ENCODE assay signal across 32 cellular contexts in genomic region chr7:43752411-43752810, GRCh38.
"Had no signal": no experiment of that assay in that cellular context is flagged by ENCODE, and none has a peak within 500 bp of the region (broad histone marks: within the 10 kb centered on the region; RNA-seq: fewer than 3 reads in every experiment).

No MANE protein-coding gene starts in this region.

- H3K4me3 ChIP-seq: ascending aorta, breast epithelium, cardiac muscle cell, colonic mucosa, esophagus squamous epithelium, gastroesophageal sphincter, heart right ventricle had no signal

- H3K36me3 Mint-ChIP-seq: activated naive CD4-positive, alpha-beta T cell treated with anti-CD3 and anti-CD28 coated beads, Interleukin-2, amount 10 ng/mL, durations not matched to agents 7 days and 5 days; activated naive CD4-positive, alpha-beta T cell treated with anti-CD3 and anti-CD28 coated beads, Interleukin-2, amount 50 U/mL, for 72 hours; activated naive CD8-positive, alpha-beta T cell treated with anti-CD3 and anti-CD28 coated beads, Interleukin-2, amount 10 ng/mL, durations not matched to agents 7 days and 5 days; brain had no signal

- H3K4me3 Mint-ChIP-seq: activated CD4-positive, alpha-beta T cell treated with anti-CD3 and anti-CD28 coated beads for 36 hours; activated CD4-positive, alpha-beta T cell treated with anti-CD3 and anti-CD28 coated beads, Interleukin-2, amount 10 ng/mL, durations not matched to agents 7 days and 5 days; activated CD8-positive, alpha-beta T cell treated with anti-CD3 and anti-CD28 coated beads for 36 hours; activated naive CD4-positive, alpha-beta T cell treated with anti-CD3 and anti-CD28 coated beads, Interleukin-2, amount 10 ng/mL, durations not matched to agents 7 days and 5 days; activated naive CD8-positive, alpha-beta T cell treated with anti-CD3 and anti-CD28 coated beads, Interleukin-2, amount 10 ng/mL, durations not matched to agents 7 days and 5 days; activated T-cell treated with anti-CD3 and anti-CD28 coated beads, Interleukin-2, amount 50 U/mL, for 24 hours; activated T-cell treated with anti-CD3 and anti-CD28 coated beads, Interleukin-2, amount 50 U/mL, for 72 hours; brain; effector memory CD8-positive, alpha-beta T cell had no signal

- H3K9me3 Mint-ChIP-seq: activated CD8-positive, alpha-beta T cell treated with anti-CD3 and anti-CD28 coated beads for 36 hours; activated naive CD4-positive, alpha-beta T cell treated with anti-CD3 and anti-CD28 coated beads, Interleukin-2, amount 10 ng/mL, durations not matched to agents 7 days and 5 days; activated naive CD4-positive, alpha-beta T cell treated with anti-CD3 and anti-CD28 coated beads, Interleukin-2, amount 50 U/mL, for 72 hours; activated naive CD8-positive, alpha-beta T cell treated with anti-CD3 and anti-CD28 coated beads, Interleukin-2, amount 10 ng/mL, durations not matched to agents 7 days and 5 days; activated T-cell treated with anti-CD3 and anti-CD28 coated beads, Interleukin-2, amount 50 U/mL, for 24 hours; activated T-cell treated with anti-CD3 and anti-CD28 coated beads, Interleukin-2, amount 50 U/mL, for 72 hours; effector memory CD8-positive, alpha-beta T cell had no signal

- H3K27me3 ChIP-seq: ascending aorta, breast epithelium, cardiac muscle cell, colonic mucosa had no signal

- H3K27ac Mint-ChIP-seq: activated CD4-positive, alpha-beta T cell treated with anti-CD3 and anti-CD28 coated beads for 36 hours; activated CD4-positive, alpha-beta T cell treated with anti-CD3 and anti-CD28 coated beads, Interleukin-2, amount 10 ng/mL, durations not matched to agents 7 days and 5 days; activated CD8-positive, alpha-beta T cell treated with anti-CD3 and anti-CD28 coated beads for 36 hours; activated naive CD4-positive, alpha-beta T cell treated with anti-CD3 and anti-CD28 coated beads, Interleukin-2, amount 10 ng/mL, durations not matched to agents 7 days and 5 days; activated naive CD4-positive, alpha-beta T cell treated with anti-CD3 and anti-CD28 coated beads, Interleukin-2, amount 50 U/mL, for 72 hours; activated naive CD8-positive, alpha-beta T cell treated with anti-CD3 and anti-CD28 coated beads, Interleukin-2, amount 10 ng/mL, durations not matched to agents 7 days and 5 days; activated T-cell treated with anti-CD3 and anti-CD28 coated beads, Interleukin-2, amount 50 U/mL, for 24 hours; activated T-cell treated with anti-CD3 and anti-CD28 coated beads, Interleukin-2, amount 50 U/mL, for 72 hours; brain; effector memory CD8-positive, alpha-beta T cell had no signal

- H3K4me1 ChIP-seq: ascending aorta, breast epithelium, colonic mucosa had no signal

- H3K27me3 Mint-ChIP-seq: activated naive CD8-positive, alpha-beta T cell treated with anti-CD3 and anti-CD28 coated beads, Interleukin-2, amount 10 ng/mL, durations not matched to agents 7 days and 5 days; effector memory CD8-positive, alpha-beta T cell had no signal

- H3K36me3 ChIP-seq: ascending aorta, breast epithelium, cardiac muscle cell, colonic mucosa, esophagus squamous epithelium, gastroesophageal sphincter, heart right ventricle had no signal

- H3K27ac ChIP-seq: ascending aorta, breast epithelium, cardiac muscle cell, colonic mucosa, gastroesophageal sphincter, heart right ventricle had no signal

- H3K9me3 ChIP-seq: ascending aorta, breast epithelium, colonic mucosa, esophagus squamous epithelium, gastroesophageal sphincter, heart right ventricle had no signal

- DNase-seq: activated CD4-positive, alpha-beta T cell treated with anti-CD3 and anti-CD28 coated beads for 36 hours; activated CD4-positive, alpha-beta T cell treated with anti-CD3 and anti-CD28 coated beads, Interleukin-2, amount 10 ng/mL, durations not matched to agents 7 days and 5 days; activated CD4-positive, alpha-beta T cell treated with anti-CD3 and anti-CD28 coated beads, Interleukin-2, amount 50 U/mL, for 4 hours; activated CD4-positive, CD25-positive, alpha-beta regulatory T cell; activated CD4-positive, CD25-positive, alpha-beta regulatory T cell treated with anti-CD3 and anti-CD28 coated beads, Interleukin-2, amount 50 U/mL, for 72 hours; activated CD8-positive, alpha-beta memory T cell treated with anti-CD3 and anti-CD28 coated beads for 24 hours; activated CD8-positive, alpha-beta memory T cell treated with anti-CD3 and anti-CD28 coated beads, Interleukin-2, amount 50 U/mL, for 4 hours; activated CD8-positive, alpha-beta T cell treated with anti-CD3 and anti-CD28 coated beads for 36 hours; activated gamma-delta T cell; activated naive CD4-positive, alpha-beta T cell; activated naive CD4-positive, alpha-beta T cell treated with anti-CD3 and anti-CD28 coated beads, Interleukin-2, amount 10 ng/mL, durations not matched to agents 7 days and 5 days; activated naive CD8-positive, alpha-beta T cell treated with anti-CD3 and anti-CD28 coated beads, Interleukin-2, amount 10 ng/mL, durations not matched to agents 7 days and 5 days; activated T-cell treated with anti-CD3 and anti-CD28 coated beads for 4 hours; activated T-cell treated with anti-CD3 and anti-CD28 coated beads, Interleukin-2, amount 50 U/mL, for 24 hours; activated T-cell treated with anti-CD3 and anti-CD28 coated beads, Interleukin-2, amount 50 U/mL, for 72 hours; central memory CD4-positive, alpha-beta T cell; cerebellar nuclear complex; colonic mucosa; dermis blood vessel endothelial cell; effector CD4-positive, alpha-beta T cell; effector memory CD8-positive, alpha-beta T cell; erythroblast; esophagus squamous epithelium; foreskin melanocyte; heart right ventricle; T-helper 2 cell had no signal
